In genomic region chr1:174965006-174965971, GRCh38 we compare ENCODE assay signal across 8 cellular contexts. TPM values are rescaled to one million over a fixed set of nuclear protein-coding genes. Genes with fewer than 3 reads are reported as not detected.
DNase-seq lines count a peak whose midpoint lies in the region; ATAC-seq lines count a peak whose summit lies in the region.

No MANE protein-coding gene starts in this region.

- peak; percentile 47 for ATAC-seq in effector memory CD8-positive, alpha-beta T cell (replicated peaks)
- ATAC-seq in natural killer cell treated with Interleukin-12 subunit alpha and Interleukin-12 subunit beta and Interleukin-15 and Interleukin-18, amount 100 ng/mL, for 72 hours: peak; percentile 4 to 6
- no peak for ATAC-seq in HG02973 (IDR thresholded peaks at IDR 0.05; ENCODE audit: unreplicated experiment)

- CTCF ChIA-PET in CD8-positive, alpha-beta memory T cell (lab: Charles Lee): interaction anchor here (0.9 to 3.2 kb wide), 7 partner anchors 12 to 159 kb away, joined by 3 to 12 read pairs (median 5); no protein-coding TSS in a partner anchor

- no peaks in the 10 kb centered on the region for H3K27me3 ChIP-seq in CD8-positive, alpha-beta memory T cell (ENCODE audit: insufficient read depth, low read length, poor library complexity, severe bottlenecking)

- H3K36me3 ChIP-seq in CD8-positive, alpha-beta memory T cell (ENCODE audit: insufficient read depth, low read length): no peaks in the 10 kb centered on the region
- no peaks in the 10 kb centered on the region for H3K36me3 ChIP-seq in SK-N-MC (ENCODE audit: insufficient read depth, low read length)

- H3K27ac Mint-ChIP-seq in CD8-positive, alpha-beta memory T cell: peak overlapping the region; percentile 82 to 99 (median 94)
- H3K27ac Mint-ChIP-seq in effector memory CD8-positive, alpha-beta T cell: peak overlapping the region; percentile 91 to 94
- H3K27ac Mint-ChIP-seq in natural killer cell treated with Interleukin-12 subunit alpha and Interleukin-12 subunit beta and Interleukin-15 and Interleukin-18, amount 100 ng/mL, for 72 hours: peak overlapping the region; percentile 76 to 98

- no peaks in the 10 kb centered on the region for H3K9me3 Mint-ChIP-seq in CD8-positive, alpha-beta memory T cell
- no peaks in the 10 kb centered on the region for H3K9me3 Mint-ChIP-seq in effector memory CD8-positive, alpha-beta T cell
- no peaks in the 10 kb centered on the region for H3K9me3 Mint-ChIP-seq in natural killer cell treated with Interleukin-12 subunit alpha and Interleukin-12 subunit beta and Interleukin-15 and Interleukin-18, amount 100 ng/mL, for 72 hours

- peak overlapping the region; percentile 80 for H3K27ac ChIP-seq in CD8-positive, alpha-beta memory T cell (ENCODE audit: low read depth, low read length)
- peak overlapping the region; percentile 83 for H3K27ac ChIP-seq in SK-N-MC

- H3K4me1 Mint-ChIP-seq in CD8-positive, alpha-beta memory T cell: peaks cover 63 to 72% (median 67%) of the 10 kb centered on the region in 3 donors
- H3K4me1 Mint-ChIP-seq in effector memory CD8-positive, alpha-beta T cell (ENCODE audit: low read depth in 2 of 2): peaks cover 50 to 62% of the 10 kb centered on the region in 2 donors
- peaks cover 49 to 59% of the 10 kb centered on the region in 2 donors for H3K4me1 Mint-ChIP-seq in natural killer cell treated with Interleukin-12 subunit alpha and Interleukin-12 subunit beta and Interleukin-15 and Interleukin-18, amount 100 ng/mL, for 72 hours (ENCODE audit: low read depth in 2 of 2)

- H3K9me3 ChIP-seq in CD8-positive, alpha-beta memory T cell (ENCODE audit: low read length): no peaks in the 10 kb centered on the region
- H3K9me3 ChIP-seq in SK-N-MC (ENCODE audit: low read depth, low read length): no peaks in the 10 kb centered on the region

- peak in 4 of 5 donors; percentile 14 to 63 (median 48) for DNase-seq in CD8-positive, alpha-beta memory T cell
- DNase-seq in SK-N-MC (ENCODE audit: low read depth, low spot score) (no peak), DMS114 treated with DMSO at 0.1 percent for 48 hours (lab: John Stamatoyannopoulos, UW; ENCODE audit: unreplicated experiment) (no peak), NCI-H146 (lab: John Stamatoyannopoulos, UW) (no peak)
- DNase-seq in effector memory CD8-positive, alpha-beta T cell: peak in 2 of 3 experiments; percentile 21 to 38
- DNase-seq in natural killer cell treated with Interleukin-12 subunit alpha and Interleukin-12 subunit beta and Interleukin-15 and Interleukin-18, amount 100 ng/mL, for 72 hours (ENCODE audit: low spot score): no peak
- DNase-seq in effector CD8-positive, alpha-beta T cell (lab: John Stamatoyannopoulos, UW): no peak

- peak overlapping the region; percentile 50 for H3K4me3 ChIP-seq in CD8-positive, alpha-beta memory T cell (ENCODE audit: low read length)
- peak overlapping the region; percentile 59 for H3K4me3 ChIP-seq in SK-N-MC

- H3K36me3 Mint-ChIP-seq in CD8-positive, alpha-beta memory T cell: peaks cover 0 to 20% (median 2%) of the 10 kb centered on the region in 3 donors
- H3K36me3 Mint-ChIP-seq in effector memory CD8-positive, alpha-beta T cell (ENCODE audit: insufficient read depth): peaks cover 39% of the 10 kb centered on the region
- H3K36me3 Mint-ChIP-seq in natural killer cell treated with Interleukin-12 subunit alpha and Interleukin-12 subunit beta and Interleukin-15 and Interleukin-18, amount 100 ng/mL, for 72 hours: no peaks in the 10 kb centered on the region

- POLR2A ChIA-PET in CD8-positive, alpha-beta memory T cell (lab: Charles Lee): interaction anchor here (0.6 to 8.3 kb wide), 4 partner anchors 21 to 443 kb away, joined by 3 to 123 read pairs (median 11); partner anchors contain the start of gene CACYBP

- H3K27me3 Mint-ChIP-seq in CD8-positive, alpha-beta memory T cell: no peaks in the 10 kb centered on the region
- no peaks in the 10 kb centered on the region for H3K27me3 Mint-ChIP-seq in effector memory CD8-positive, alpha-beta T cell
- no peaks in the 10 kb centered on the region for H3K27me3 Mint-ChIP-seq in natural killer cell treated with Interleukin-12 subunit alpha and Interleukin-12 subunit beta and Interleukin-15 and Interleukin-18, amount 100 ng/mL, for 72 hours

- peaks cover 71% of the 10 kb centered on the region for H3K4me1 ChIP-seq in CD8-positive, alpha-beta memory T cell (ENCODE audit: insufficient read depth, low read length)

- peak overlapping the region; percentile 38 for H3K9ac ChIP-seq in SK-N-MC (ENCODE audit: insufficient read length)

- peak overlapping the region; percentile 27 to 89 (median 85) for H3K4me3 Mint-ChIP-seq in CD8-positive, alpha-beta memory T cell
- peak overlapping the region; percentile 63 to 68 for H3K4me3 Mint-ChIP-seq in effector memory CD8-positive, alpha-beta T cell
- peak overlapping the region; percentile 67 for H3K4me3 Mint-ChIP-seq in natural killer cell treated with Interleukin-12 subunit alpha and Interleukin-12 subunit beta and Interleukin-15 and Interleukin-18, amount 100 ng/mL, for 72 hours

RNA-seq across cellular contexts. Expression of gene CACYBP, which starts 34.5 kb away (rescaled TPM):
- 100 to 1,000 TPM; 345 to 372 TPM for total RNA-seq in CD8-positive, alpha-beta memory T cell
- polyA plus RNA-seq in CD8-positive, alpha-beta memory T cell: 166 TPM
- 100 to 1,000 TPM; 199 to 288 TPM for total RNA-seq in natural killer cell treated with Interleukin-12 subunit alpha and Interleukin-12 subunit beta and Interleukin-15 and Interleukin-18, amount 100 ng/mL, for 72 hours

RNA-seq across cellular contexts. Expression of gene MRPS14, which starts 57.9 kb away (rescaled TPM):
- total RNA-seq in CD8-positive, alpha-beta memory T cell: 10 to 100 TPM; 41.0 to 41.4 TPM
- polyA plus RNA-seq in CD8-positive, alpha-beta memory T cell: 49.4 TPM
- total RNA-seq in natural killer cell treated with Interleukin-12 subunit alpha and Interleukin-12 subunit beta and Interleukin-15 and Interleukin-18, amount 100 ng/mL, for 72 hours: 10 to 100 TPM; 23.9 to 34.7 TPM

Comparison
In these comparisons a context has a peak if more than half of its experiments do, and no peak if none do; other contexts are left out.
1. DNase-seq: peak in CD8-positive, alpha-beta memory T cell (4 of 5) and effector memory CD8-positive, alpha-beta T cell (2 of 3); none in SK-N-MC (single experiment), natural killer cell treated with Interleukin-12 subunit alpha and Interleukin-12 subunit beta and Interleukin-15 and Interleukin-18, amount 100 ng/mL, for 72 hours (single experiment), DMS114 treated with DMSO at 0.1 percent for 48 hours (single experiment), NCI-H146 (single experiment) and effector CD8-positive, alpha-beta T cell (single experiment).
2. Peak in every context shown above with its lines, with median percentiles within 50 percentile points of each other: H3K27ac Mint-ChIP-seq and H3K4me3 Mint-ChIP-seq.